Comparison of ENCODE assay signal across 28 cellular contexts in the genomic region with DNA sequence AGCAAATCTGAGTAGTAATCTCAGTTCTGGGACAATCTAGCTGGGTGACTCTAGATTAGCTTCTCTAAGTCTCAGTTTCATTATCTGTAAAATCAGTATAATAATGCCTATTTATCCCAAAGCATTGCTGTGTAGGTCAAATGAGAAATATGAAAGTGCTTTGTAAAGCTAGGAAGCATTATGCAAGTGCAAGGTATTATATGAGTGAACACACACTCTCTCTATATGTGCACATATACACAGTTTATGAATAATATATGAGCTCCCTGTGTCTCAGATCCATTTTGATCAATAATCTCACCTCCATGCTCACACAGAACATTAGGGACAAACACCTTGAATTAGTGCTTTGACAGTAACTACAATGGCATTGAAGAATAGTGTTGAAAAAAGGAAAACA.
"Had no signal": no experiment of that assay in that cellular context is flagged by ENCODE, and none has a peak within 500 bp of the region (broad histone marks: within the 10 kb centered on the region; RNA-seq: fewer than 3 reads in every experiment).

No MANE protein-coding gene starts in this region.

- H3K4me3 Mint-ChIP-seq: activated CD4-positive, alpha-beta memory T cell treated with anti-CD3 and anti-CD28 coated beads for 36 hours; activated CD8-positive, alpha-beta memory T cell treated with anti-CD3 and anti-CD28 coated beads, Interleukin-2, amount 10 ng/mL, durations not matched to agents 7 days and 5 days; activated CD8-positive, alpha-beta T cell treated with anti-CD3 and anti-CD28 coated beads, Interleukin-2, amount 10 ng/mL, durations not matched to agents 7 days and 5 days; activated naive CD8-positive, alpha-beta T cell; activated T-helper 17 cell treated with anti-CD3 and anti-CD28 coated beads, Interleukin-2, amount 50 U/mL, for 72 hours; effector memory CD8-positive, alpha-beta T cell; WTC11 had no signal

- H3K27me3 ChIP-seq: brain microvascular endothelial cell, esophagus muscularis mucosa, foreskin keratinocyte, gastrocnemius medialis, heart left ventricle had no signal

- DNase-seq: activated CD4-positive, alpha-beta memory T cell treated with anti-CD3 and anti-CD28 coated beads for 36 hours; activated CD4-positive, alpha-beta T cell treated with anti-CD3 and anti-CD28 coated beads for 1 hour; activated CD4-positive, alpha-beta T cell treated with anti-CD3 and anti-CD28 coated beads for 48 hours; activated CD8-positive, alpha-beta memory T cell treated with anti-CD3 and anti-CD28 coated beads, Interleukin-2, amount 10 ng/mL, durations not matched to agents 7 days and 5 days; activated CD8-positive, alpha-beta memory T cell treated with anti-CD3 and anti-CD28 coated beads, Interleukin-2, amount 50 U/mL, for 4 hours; activated CD8-positive, alpha-beta T cell treated with anti-CD3 and anti-CD28 coated beads, Interleukin-2, amount 10 ng/mL, durations not matched to agents 7 days and 5 days; activated effector memory CD4-positive, alpha-beta T cell treated with Interleukin-2 at 50 U/mL for 16 hours; activated gamma-delta T cell treated with Interleukin-2 at 50 U/mL for 16 hours; activated naive CD4-positive, alpha-beta T cell treated with anti-CD3 and anti-CD28 coated beads, Interleukin-2, amount 50 U/mL, for 16 hours; activated naive CD4-positive, alpha-beta T cell treated with Interleukin-2 at 50 U/mL for 16 hours; activated T-cell treated with anti-CD3 and anti-CD28 coated beads, Interleukin-2, amount 50 U/mL, for 1 hour; amniotic stem cell; anterior cingulate cortex; brain microvascular endothelial cell; caudate nucleus; cortex of kidney; dermis blood vessel endothelial cell; effector CD4-positive, alpha-beta T cell; effector memory CD8-positive, alpha-beta T cell; foreskin keratinocyte; gastrocnemius medialis; glutamatergic neuron; heart left ventricle had no signal

- H3K27ac Mint-ChIP-seq: activated CD4-positive, alpha-beta memory T cell treated with anti-CD3 and anti-CD28 coated beads for 36 hours; activated CD8-positive, alpha-beta memory T cell treated with anti-CD3 and anti-CD28 coated beads, Interleukin-2, amount 10 ng/mL, durations not matched to agents 7 days and 5 days; activated CD8-positive, alpha-beta T cell treated with anti-CD3 and anti-CD28 coated beads, Interleukin-2, amount 10 ng/mL, durations not matched to agents 7 days and 5 days; activated naive CD8-positive, alpha-beta T cell; activated T-helper 17 cell treated with anti-CD3 and anti-CD28 coated beads, Interleukin-2, amount 50 U/mL, for 72 hours; effector memory CD8-positive, alpha-beta T cell; WTC11 had no signal

- H3K4me1 Mint-ChIP-seq: activated CD8-positive, alpha-beta memory T cell treated with anti-CD3 and anti-CD28 coated beads, Interleukin-2, amount 10 ng/mL, durations not matched to agents 7 days and 5 days; activated T-helper 17 cell treated with anti-CD3 and anti-CD28 coated beads, Interleukin-2, amount 50 U/mL, for 72 hours had no signal

- H3K27me3 Mint-ChIP-seq: activated naive CD8-positive, alpha-beta T cell; activated T-helper 17 cell treated with anti-CD3 and anti-CD28 coated beads, Interleukin-2, amount 50 U/mL, for 72 hours had no signal

- H3K36me3 Mint-ChIP-seq: activated CD4-positive, alpha-beta memory T cell treated with anti-CD3 and anti-CD28 coated beads for 36 hours; activated CD8-positive, alpha-beta memory T cell treated with anti-CD3 and anti-CD28 coated beads, Interleukin-2, amount 10 ng/mL, durations not matched to agents 7 days and 5 days; activated naive CD8-positive, alpha-beta T cell; WTC11 had no signal

- H3K4me3 ChIP-seq: esophagus muscularis mucosa, gastrocnemius medialis, heart left ventricle had no signal

- H3K9me3 Mint-ChIP-seq: activated CD4-positive, alpha-beta memory T cell treated with anti-CD3 and anti-CD28 coated beads for 36 hours; activated T-helper 17 cell treated with anti-CD3 and anti-CD28 coated beads, Interleukin-2, amount 50 U/mL, for 72 hours; effector memory CD8-positive, alpha-beta T cell; WTC11 had no signal

- H3K9me3 ChIP-seq: esophagus muscularis mucosa, gastrocnemius medialis, heart left ventricle had no signal

- H3K4me1 ChIP-seq: foreskin keratinocyte, gastrocnemius medialis had no signal

- ATAC-seq: activated CD8-positive, alpha-beta memory T cell treated with anti-CD3 and anti-CD28 coated beads, Interleukin-2, amount 10 ng/mL, durations not matched to agents 7 days and 5 days; activated CD8-positive, alpha-beta T cell treated with anti-CD3 and anti-CD28 coated beads, Interleukin-2, amount 10 ng/mL, durations not matched to agents 7 days and 5 days; activated T-helper 17 cell treated with anti-CD3 and anti-CD28 coated beads, Interleukin-2, amount 50 U/mL, for 72 hours; effector memory CD8-positive, alpha-beta T cell; foreskin keratinocyte; gastrocnemius medialis; WTC11 had no signal

- H3K36me3 ChIP-seq: brain microvascular endothelial cell, esophagus muscularis mucosa, gastrocnemius medialis, heart left ventricle had no signal

- H3K27ac ChIP-seq: brain microvascular endothelial cell, esophagus muscularis mucosa, foreskin keratinocyte, gastrocnemius medialis, heart left ventricle, VCaP had no signal
